8 cellular contexts compared by ENCODE assay signal in genomic region chr1:241485554-241485992, GRCh38. TPM values are rescaled to one million over a fixed set of nuclear protein-coding genes. Genes with fewer than 3 reads are reported as not detected.
DNase-seq lines count a peak whose midpoint lies in the region; ATAC-seq and TF ChIP-seq lines count a peak whose summit lies in the region.

No MANE protein-coding gene starts in this region.

- DNase-seq in Calu3 (peak; percentile 21), NT2/D1 (ENCODE audit: low read depth, low spot score) (peak; percentile 35), fibroblast of the aortic adventitia (ENCODE audit: low read depth) (peak; percentile 24), Ammon's horn (ENCODE audit: low spot score) (no peak), HEK293T (ENCODE audit: extremely low spot score) (no peak)
- no peak for DNase-seq in central memory CD4-positive, alpha-beta T cell

- peak; percentile 73 for TF ChIP-seq CTCF in Calu3 (IDR thresholded peaks at IDR 0.05; ENCODE audit: unreplicated experiment)
- TF ChIP-seq CTCF in fibroblast of the aortic adventitia (IDR thresholded peaks at IDR 0.05; ENCODE audit: insufficient read depth, low read length) = peak; percentile 30

- CTCF ChIA-PET in Calu3 (lab: Charles Lee) = interaction anchor here (0.7 to 2.4 kb wide), 15 partner anchors 37 to 755 kb away, joined by 3 to 17 read pairs (median 5); no protein-coding TSS in a partner anchor
- CTCF ChIA-PET in HEK293T (lab: Yijun Ruan, JAX) = no interaction called here

- no peaks in the 10 kb centered on the region for H3K4me1 ChIP-seq in NT2/D1 (ENCODE audit: insufficient read depth, insufficient read length)

- H3K4me3 ChIP-seq in NT2/D1 (ENCODE audit: insufficient read length, low read depth) (no peak overlapping the region), fibroblast of the aortic adventitia (ENCODE audit: low read depth, low read length) (no peak overlapping the region)

- no peaks in the 10 kb centered on the region for H3K36me3 Mint-ChIP-seq in Calu3 (ENCODE audit: insufficient read depth, unreplicated experiment)

- intact Hi-C loops in Calu3 (cut with micrococcal nuclease; ENCODE audit: unreplicated experiment) = loop anchor here (1.0 to 5.0 kb wide), 4 partner anchors 63 to 753 kb away; no protein-coding TSS in a partner anchor

- ATAC-seq in GM19035 (IDR thresholded peaks at IDR 0.05; ENCODE audit: unreplicated experiment) = peak; percentile 70
- peak; percentile 71 for ATAC-seq in HG03095 (IDR thresholded peaks at IDR 0.05; ENCODE audit: unreplicated experiment)

- H3K27me3 ChIP-seq in NT2/D1 (ENCODE audit: insufficient read depth, insufficient read length) = no peaks in the 10 kb centered on the region

- H3K4me1 Mint-ChIP-seq in Calu3 (ENCODE audit: low read depth, unreplicated experiment) = peaks cover 25% of the 10 kb centered on the region

- H3K27ac Mint-ChIP-seq in Calu3 (ENCODE audit: unreplicated experiment) = no peak overlapping the region

- POLR2A ChIA-PET in HEK293T (lab: Yijun Ruan, JAX) = no interaction called here

- BruUV-seq in Calu3 (replicated peaks; lab: Mats Ljungman, UMichigan) = no TSS peak

- H3K36me3 ChIP-seq in NT2/D1 (ENCODE audit: insufficient read depth, insufficient read length, low read length) = no peaks in the 10 kb centered on the region

- H3K9me3 ChIP-seq in NT2/D1 (ENCODE audit: insufficient read depth, low read length) = 0 out of 2 replicates have a peak, but pooled peaks cover 4% of the 10 kb centered on the region

- no peaks in the 10 kb centered on the region for H3K27me3 Mint-ChIP-seq in Calu3 (ENCODE audit: unreplicated experiment)

- H3K9me3 Mint-ChIP-seq in Calu3 (ENCODE audit: low read depth, unreplicated experiment) = no peaks in the 10 kb centered on the region

- no peak overlapping the region for H3K4me3 Mint-ChIP-seq in Calu3 (ENCODE audit: low read depth, unreplicated experiment)

- no peak overlapping the region for H3K9ac ChIP-seq in NT2/D1 (ENCODE audit: insufficient read length, low read depth)

TF ChIP-seq in HEK293T, 16 proteins besides CTCF, POLR2A, EP300 and RAD21:
- TF ChIP-seq SP1 (IDR thresholded peaks at IDR 0.05) (no peak), ZNF384 (IDR thresholded peaks at IDR 0.05) (no peak), PKNOX1 (IDR thresholded peaks at IDR 0.05) (no peak), ARNT (IDR thresholded peaks at IDR 0.05) (no peak), HDGF (IDR thresholded peaks at IDR 0.05; ENCODE audit: borderline replicate concordance) (no peak), TARDBP (IDR thresholded peaks at IDR 0.05) (no peak), FOXA1 (IDR thresholded peaks at IDR 0.05) (no peak)
TF ChIP-seq in HEK293T: peak in this region for 0.

RNA-seq across cellular contexts. Expression of gene FH, which starts 34.0 kb away (rescaled TPM):
- total RNA-seq in Calu3 (2022) (82.6 and 112 TPM in 2 replicates), fibroblast of the aortic adventitia (ENCODE audit: low replicate concordance) (47.1 and 99.7 TPM in 2 replicates)

RNA-seq across cellular contexts. Expression of gene KMO, which starts 46.6 kb away (rescaled TPM):
- total RNA-seq in Calu3 (2022) (0.85 TPM in 1 of 2 replicates, not detected in the other), fibroblast of the aortic adventitia (ENCODE audit: low replicate concordance) (not detected in 2 replicates)

Comparison
In these comparisons a context has a peak if more than half of its experiments do, and no peak if none do; other contexts are left out.
1. DNase-seq: peak in Calu3 (single experiment), NT2/D1 (single experiment) and fibroblast of the aortic adventitia (single experiment); none in Ammon's horn (single experiment), HEK293T (single experiment) and central memory CD4-positive, alpha-beta T cell (single experiment).